In genomic region chr6:158816329-158816728, GRCh38 we compare ENCODE assay signal across 8 cellular contexts. TPM values are rescaled to one million over a fixed set of nuclear protein-coding genes. Genes with fewer than 3 reads are reported as not detected.
DNase-seq lines count a peak whose midpoint lies in the region; ATAC-seq and TF ChIP-seq lines count a peak whose summit lies in the region.

No MANE protein-coding gene starts in this region.

- DNase-seq in heart right ventricle (no peak), Right ventricle myocardium superior (no peak), SK-N-MC (ENCODE audit: low read depth, low spot score) (no peak), fibroblast of villous mesenchyme (ENCODE audit: low read depth) (no peak), NCI-H146 treated with DMSO at 0.1 percent for 48 hours (lab: John Stamatoyannopoulos, UW; ENCODE audit: unreplicated experiment) (no peak), activated gamma-delta T cell treated with Interleukin-2 at 50 U/mL for 16 hours (no peak), inferior parietal cortex (ENCODE audit: extremely low spot score) (no peak)

- intact Hi-C loops in heart right ventricle (cut with DNase I) = loop anchor here in 6 of 10 donors (5.0 to 10.0 kb wide), 4 partner anchors 51 to 158 kb away; no protein-coding TSS in a partner anchor
- intact Hi-C loops in Right ventricle myocardium superior (cut with DNase I) = loop anchor here (10.0 kb wide), 1 partner anchor 112 kb away; no protein-coding TSS in a partner anchor

- H3K27me3 ChIP-seq in heart right ventricle = no peaks in the 10 kb centered on the region

- TF ChIP-seq CTCF in heart right ventricle (IDR thresholded peaks at IDR 0.05) (no peak), fibroblast of villous mesenchyme (IDR thresholded peaks at IDR 0.05; ENCODE audit: insufficient read depth, low read depth, low read length) (no peak)

- H3K4me3 Mint-ChIP-seq in stimulated activated memory B cell treated with anti-CD40 and anti-IgM and Interleukin-4, amounts not matched to agents 10 μg/mL and 1 μg/mL and 100 μg/mL, for 72 hours = peak overlapping the region; percentile 100

- H3K4me1 Mint-ChIP-seq in stimulated activated memory B cell treated with anti-CD40 and anti-IgM and Interleukin-4, amounts not matched to agents 10 μg/mL and 1 μg/mL and 100 μg/mL, for 72 hours = peaks cover 47% of the 10 kb centered on the region

- peaks cover 3 to 73% (median 56%) of the 10 kb centered on the region in 9 donors for H3K4me1 ChIP-seq in heart right ventricle

- H3K9me3 ChIP-seq in heart right ventricle (no peaks in the 10 kb centered on the region), SK-N-MC (ENCODE audit: low read depth, low read length) (no peaks in the 10 kb centered on the region)

- peaks cover 57% of the 10 kb centered on the region for H3K36me3 Mint-ChIP-seq in stimulated activated memory B cell treated with anti-CD40 and anti-IgM and Interleukin-4, amounts not matched to agents 10 μg/mL and 1 μg/mL and 100 μg/mL, for 72 hours

- H3K36me3 ChIP-seq in heart right ventricle (peaks cover 0 to 9% (median 0%) of the 10 kb centered on the region in 9 donors), SK-N-MC (ENCODE audit: insufficient read depth, low read length) (peaks cover 28% of the 10 kb centered on the region)

- ATAC-seq in heart right ventricle = no peak
- no peak for ATAC-seq in Right ventricle myocardium superior (ENCODE audit: poor library complexity)
- ATAC-seq in stimulated activated memory B cell treated with anti-CD40 and anti-IgM and Interleukin-4, amounts not matched to agents 10 μg/mL and 1 μg/mL and 100 μg/mL, for 72 hours = no peak

- 52 to 54% methylated on average over 5 of the region's 5 CpGs for WGBS in heart right ventricle, 2 donors

- peaks cover 3% of the 10 kb centered on the region for H3K9me3 Mint-ChIP-seq in stimulated activated memory B cell treated with anti-CD40 and anti-IgM and Interleukin-4, amounts not matched to agents 10 μg/mL and 1 μg/mL and 100 μg/mL, for 72 hours

- peak overlapping the region; percentile 0 to 95 (median 87) for H3K4me3 ChIP-seq in heart right ventricle
- peak overlapping the region; percentile 93 for H3K4me3 ChIP-seq in SK-N-MC
- peak overlapping the region; percentile 87 for H3K4me3 ChIP-seq in fibroblast of villous mesenchyme (ENCODE audit: low read depth, low read length)

- H3K27ac Mint-ChIP-seq in stimulated activated memory B cell treated with anti-CD40 and anti-IgM and Interleukin-4, amounts not matched to agents 10 μg/mL and 1 μg/mL and 100 μg/mL, for 72 hours = peak overlapping the region; percentile 95

- H3K27me3 Mint-ChIP-seq in stimulated activated memory B cell treated with anti-CD40 and anti-IgM and Interleukin-4, amounts not matched to agents 10 μg/mL and 1 μg/mL and 100 μg/mL, for 72 hours = no peaks in the 10 kb centered on the region

- H3K27ac ChIP-seq in heart right ventricle (peak overlapping the region in 7 of 10 donors; percentile 82 to 96 (median 94)), SK-N-MC (no peak overlapping the region)

- H3K9ac ChIP-seq in SK-N-MC (ENCODE audit: insufficient read length) = peak overlapping the region; percentile 5

RNA-seq across cellular contexts. Expression of gene EZR, which starts 2.8 kb away (rescaled TPM):
- 100 to 1,000 TPM; 148 to 227 (median 186) TPM for total RNA-seq in heart right ventricle
- 100 to 1,000 TPM in 1 of 2 donors, 10 to 100 TPM in 1; 90.3 to 322 TPM for polyA plus RNA-seq in heart right ventricle
- total RNA-seq in Right ventricle myocardium superior = 197 TPM
- 100 and 116 TPM in 2 replicates for total RNA-seq in fibroblast of villous mesenchyme
